Comparison of ENCODE assay signal across 13 cellular contexts in the genomic region with DNA sequence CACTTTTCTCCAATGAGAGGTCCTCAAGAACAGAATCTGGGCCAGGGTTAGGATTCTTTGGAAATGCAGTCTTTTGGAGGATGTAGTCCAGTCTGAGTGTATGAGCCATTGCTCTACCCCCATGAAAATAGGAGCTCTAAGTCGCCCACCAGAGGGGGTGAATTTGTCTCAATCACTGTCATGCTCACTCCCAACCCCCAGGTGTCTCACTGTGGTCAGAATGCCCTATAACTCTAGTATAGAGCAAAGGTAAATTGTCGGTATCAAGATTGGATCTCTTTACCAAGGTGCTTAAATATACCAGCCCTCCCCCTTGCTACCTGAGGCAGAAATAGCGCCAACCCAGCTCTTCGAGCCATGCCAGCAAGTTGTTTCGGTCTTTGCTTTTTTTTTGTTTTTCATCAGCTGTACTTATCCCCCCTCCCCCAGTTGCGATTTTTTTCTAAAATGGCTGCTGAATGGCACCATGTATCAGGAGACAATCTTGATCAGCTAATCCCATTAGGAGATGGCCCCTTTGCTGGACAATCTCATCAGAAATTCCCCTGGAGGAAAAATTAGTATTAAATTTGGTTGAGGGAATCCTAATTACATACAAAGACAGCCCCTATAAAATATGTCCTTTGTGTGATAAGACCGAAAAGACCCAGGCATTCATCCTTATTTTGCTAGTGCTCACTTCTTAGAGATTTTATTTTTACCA.
DNase-seq lines count a peak whose midpoint lies in the region; ATAC-seq and TF ChIP-seq lines count a peak whose summit lies in the region.
"Had no signal": no experiment of that assay in that cellular context is flagged by ENCODE, and none has a peak within 500 bp of the region (broad histone marks: within the 10 kb centered on the region; RNA-seq: fewer than 3 reads in every experiment).

No MANE protein-coding gene starts in this region.

- intact Hi-C loops in aorta (cut with DNase I), result no loop called here

- ATAC-seq in aorta (ENCODE audit: low FRiP score), result no peak
- ATAC-seq: heart right ventricle had no signal

- TF ChIP-seq CTCF in VCaP (conservative IDR thresholded peaks at IDR 0.05), result peak; percentile 35

- DNase-seq in NCI-H146 (lab: John Stamatoyannopoulos, UW), result peak; percentile 3
- no peak for DNase-seq in NCI-H146 treated with DMSO at 0.1 percent for 48 hours (lab: John Stamatoyannopoulos, UW; ENCODE audit: unreplicated experiment)
- peak; percentile 53 for DNase-seq in Jurkat, Clone E6-1 (ENCODE audit: low read depth, low spot score)
- peak; percentile 56 for DNase-seq in left kidney (ENCODE audit: low read depth, low spot score)
- DNase-seq in AG08395 (ENCODE audit: low spot score), result no peak
- DNase-seq in T-helper 1 cell, result no peak
- no peak for DNase-seq in aorta
- DNase-seq: activated CD4-positive, CD25-positive, alpha-beta regulatory T cell treated with anti-CD3 and anti-CD28 coated beads, Interleukin-2, amount 50 U/mL, for 72 hours; heart right ventricle; PC-9; small intestine; stimulated activated CD8-positive, alpha-beta memory T cell treated with anti-CD3 and anti-CD28 coated beads, Interleukin-4, amount 100 ng/mL, for 48 hours had no signal

- H3K27me3 ChIP-seq in aorta (ENCODE audit: control insufficient read depth in 1 of 2, insufficient read depth in 2 of 2, low read length in 1 of 2), result no peaks in the 10 kb centered on the region
- H3K27me3 ChIP-seq: heart right ventricle had no signal

- H3K4me1 ChIP-seq in aorta (ENCODE audit: control insufficient read depth in 1 of 2, insufficient read depth in 2 of 2, low read length in 2 of 2), result no peaks in the 10 kb centered on the region
- H3K4me1 ChIP-seq: heart right ventricle had no signal

- no peaks in the 10 kb centered on the region for H3K36me3 ChIP-seq in aorta (ENCODE audit: control insufficient read depth in 1 of 2, insufficient read depth in 2 of 2, low read length in 1 of 2)
- H3K36me3 ChIP-seq: heart right ventricle had no signal

- no peak overlapping the region for H3K4me3 ChIP-seq in Jurkat, Clone E6-1 (ENCODE audit: low read length)
- H3K4me3 ChIP-seq in aorta (ENCODE audit: low read length in 2 of 2), result no peak overlapping the region
- H3K4me3 ChIP-seq: heart right ventricle, PC-9 had no signal

- no peaks in the 10 kb centered on the region for H3K9me3 ChIP-seq in aorta (ENCODE audit: control insufficient read depth, low read length)

- 89 to 91% methylated on average over 7 of the region's 7 CpGs for WGBS in aorta, 2 donors

- no peak overlapping the region for H3K27ac ChIP-seq in VCaP
- no peak overlapping the region for H3K27ac ChIP-seq in aorta (ENCODE audit: low read depth in 1 of 2, low read length in 2 of 2)
- H3K27ac ChIP-seq: heart right ventricle, PC-9 had no signal

Comparison
In these comparisons a context has a peak if more than half of its experiments do, and no peak if none do; other contexts are left out.
1. DNase-seq: peak in NCI-H146 (single experiment), Jurkat, Clone E6-1 (single experiment) and left kidney (single experiment); none in NCI-H146 treated with DMSO at 0.1 percent for 48 hours (single experiment), AG08395 (single experiment), T-helper 1 cell (0 of 5) and aorta (0 of 2).